ENCODE assay signal across 25 cellular contexts in genomic region chr3:36649078-36649477, GRCh38.
DNase-seq lines count a peak whose midpoint lies in the region; ATAC-seq and TF ChIP-seq lines count a peak whose summit lies in the region.
"Had no signal": no experiment of that assay in that cellular context is flagged by ENCODE, and none has a peak within 500 bp of the region (broad histone marks: within the 10 kb centered on the region; RNA-seq: fewer than 3 reads in every experiment).

No MANE protein-coding gene starts in this region.

- ATAC-seq in GM21737 (IDR thresholded peaks at IDR 0.05; ENCODE audit: unreplicated experiment) (peak; percentile 11), RWPE2 (ENCODE audit: low read depth) (peak; percentile 16; the same call in 2 of the 3 replicates), HG03159 (IDR thresholded peaks at IDR 0.05; ENCODE audit: unreplicated experiment) (no peak), GM19023 (IDR thresholded peaks at IDR 0.05; ENCODE audit: unreplicated experiment) (no peak)
- ATAC-seq: T-helper 17 cell had no signal

- H3K27ac ChIP-seq in ACC112 (ENCODE audit: low read depth, low read length), result peak overlapping the region; percentile 72
- peak overlapping the region; percentile 65 for H3K27ac ChIP-seq in RWPE2 (ENCODE audit: poor library complexity, severe bottlenecking)
- H3K27ac ChIP-seq: ovary, sigmoid colon, WERI-Rb-1 had no signal

- H2AFZ ChIP-seq in ACC112 (ENCODE audit: low read length, unreplicated experiment), result no peak overlapping the region

- H3K9me3 ChIP-seq in RWPE2 (ENCODE audit: severe bottlenecking), result no peaks in the 10 kb centered on the region
- H3K9me3 ChIP-seq: ovary, sigmoid colon had no signal

- H3K4me3 ChIP-seq in ACC112 (ENCODE audit: low read depth, low read length) (no peak overlapping the region), RWPE2 (ENCODE audit: severe bottlenecking) (no peak overlapping the region)
- H3K4me3 ChIP-seq: lung, ovary, sigmoid colon had no signal

- no peaks in the 10 kb centered on the region for H3K27me3 ChIP-seq in ACC112 (ENCODE audit: insufficient read depth, low read length)
- H3K27me3 ChIP-seq in RWPE2 (ENCODE audit: insufficient read depth, poor library complexity, severe bottlenecking), result no peaks in the 10 kb centered on the region
- H3K27me3 ChIP-seq: ovary, sigmoid colon had no signal

- H3K4me1 ChIP-seq in ACC112 (ENCODE audit: control insufficient read depth, insufficient read depth, low read length, unreplicated experiment), result peaks cover 31% of the 10 kb centered on the region
- H3K4me1 ChIP-seq in RWPE2 (ENCODE audit: insufficient read depth, poor library complexity, severe bottlenecking), result peaks cover 26% of the 10 kb centered on the region

- no peak for DNase-seq in RWPE2 (ENCODE audit: low spot score)
- DNase-seq in kidney tubule cell (ENCODE audit: low spot score), result peak; percentile 32
- no peak for DNase-seq in superior temporal gyrus (ENCODE audit: extremely low spot score)
- DNase-seq in COLO668 (lab: John Stamatoyannopoulos, UW; ENCODE audit: unreplicated experiment), result no peak
- DNase-seq: activated CD8-positive, alpha-beta T cell treated with anti-CD3 and anti-CD28 coated beads for 36 hours; activated naive CD4-positive, alpha-beta T cell treated with anti-CD3 and anti-CD28 coated beads, Interleukin-2, amount 50 U/mL, for 16 hours; activated T-cell treated with anti-CD3 and anti-CD28 coated beads, Interleukin-2, amount 50 U/mL, for 24 hours; DMS153; GDM1; Karpas-422; naive B cell; NCI-H1092; NCI-H2107; NCI-H526; ovary; SHP77 treated with DMSO at 0.1 percent for 48 hours; sigmoid colon; stimulated activated CD4-positive, alpha-beta T cell treated with anti-CD3 and anti-CD28 coated beads, Interleukin-2, amount 100 ng/mL, for 24 hours; T-helper 17 cell; WERI-Rb-1 had no signal

- no peak for TF ChIP-seq CTCF in RWPE2 (IDR thresholded peaks at IDR 0.05; ENCODE audit: poor library complexity, severe bottlenecking)

- no peaks in the 10 kb centered on the region for H3K79me2 ChIP-seq in ACC112 (ENCODE audit: control insufficient read depth, insufficient read depth, low read length, unreplicated experiment)

- H3K36me3 ChIP-seq in ACC112 (ENCODE audit: insufficient read depth, low read length) (no peaks in the 10 kb centered on the region), RWPE2 (ENCODE audit: low read depth) (no peaks in the 10 kb centered on the region)
- H3K36me3 ChIP-seq: ovary, sigmoid colon, WERI-Rb-1 had no signal

Comparison
In these comparisons a context has a peak if more than half of its experiments do, and no peak if none do; other contexts are left out.
1. ATAC-seq: peak in GM21737 (single experiment) and RWPE2 (single experiment); none in HG03159 (single experiment) and GM19023 (single experiment).